In genomic region chr2:203814661-203815540, GRCh38 we compare ENCODE assay signal across 9 cellular contexts. TPM values are rescaled to one million over a fixed set of nuclear protein-coding genes. Genes with fewer than 3 reads are reported as not detected.
DNase-seq lines count a peak whose midpoint lies in the region; ATAC-seq and TF ChIP-seq lines count a peak whose summit lies in the region.
"Had no signal": no experiment of that assay in that cellular context is flagged by ENCODE, and none has a peak within 500 bp of the region (broad histone marks: within the 10 kb centered on the region; RNA-seq: fewer than 3 reads in every experiment).

No MANE protein-coding gene starts in this region.

- H3K9me3 ChIP-seq in gastrocnemius medialis, result no peaks in the 10 kb centered on the region
- H3K9me3 ChIP-seq: neutrophil had no signal

- ATAC-seq in activated CD8-positive, alpha-beta memory T cell treated with anti-CD3 and anti-CD28 coated beads, Interleukin-2, amount 10 ng/mL, durations not matched to agents 7 days and 5 days, result peak; percentile 76
- ATAC-seq in HG02678 (IDR thresholded peaks at IDR 0.05; ENCODE audit: unreplicated experiment) (peak; percentile 83), gastrocnemius medialis (peak; percentile 77 to 79)

- no peaks in the 10 kb centered on the region for H3K36me3 Mint-ChIP-seq in activated CD8-positive, alpha-beta memory T cell treated with anti-CD3 and anti-CD28 coated beads, Interleukin-2, amount 10 ng/mL, durations not matched to agents 7 days and 5 days

- intact Hi-C loops in gastrocnemius medialis (cut with DNase I; ENCODE audit: low total_unique reads), result loop anchor here (1.0 to 5.0 kb wide), 3 partner anchors 73 to 578 kb away; partner anchors contain the start of gene CYP20A1

- H3K27ac Mint-ChIP-seq in activated CD8-positive, alpha-beta memory T cell treated with anti-CD3 and anti-CD28 coated beads, Interleukin-2, amount 10 ng/mL, durations not matched to agents 7 days and 5 days, result no peak overlapping the region

- CTCF ChIA-PET in activated CD8-positive, alpha-beta memory T cell treated with anti-CD3 and anti-CD28 coated beads, Interleukin-2, amount 10 ng/mL, durations not matched to agents 7 days and 5 days (lab: Charles Lee), result interaction anchor here (0.6 to 4.9 kb wide), 46 partner anchors 9 to 1226 kb away, joined by 3 to 35 read pairs (median 4); partner anchors contain the start of genes CTLA4, CYP20A1, FAM117B and RAPH1

- H3K4me1 Mint-ChIP-seq in activated CD8-positive, alpha-beta memory T cell treated with anti-CD3 and anti-CD28 coated beads, Interleukin-2, amount 10 ng/mL, durations not matched to agents 7 days and 5 days, result peaks cover 49% of the 10 kb centered on the region

- peaks cover 13% of the 10 kb centered on the region for H3K27me3 Mint-ChIP-seq in activated CD8-positive, alpha-beta memory T cell treated with anti-CD3 and anti-CD28 coated beads, Interleukin-2, amount 10 ng/mL, durations not matched to agents 7 days and 5 days

- TF ChIP-seq POLR2A in gastrocnemius medialis (IDR thresholded peaks at IDR 0.05), result no peak

- H3K4me1 ChIP-seq in gastrocnemius medialis, result peaks cover 9 to 35% of the 10 kb centered on the region in 2 donors

- no peak overlapping the region for H3K27ac ChIP-seq in gastrocnemius medialis
- H3K27ac ChIP-seq: neutrophil had no signal

- H3K36me3 ChIP-seq in gastrocnemius medialis, result no peaks in the 10 kb centered on the region
- H3K36me3 ChIP-seq: neutrophil had no signal

- H3K4me3 ChIP-seq in astrocyte of the cerebellum (ENCODE audit: low read depth, low read length) (no peak overlapping the region), gastrocnemius medialis (no peak overlapping the region)

- H3K27me3 ChIP-seq in gastrocnemius medialis, result no peaks in the 10 kb centered on the region

- H3K9me3 Mint-ChIP-seq in activated CD8-positive, alpha-beta memory T cell treated with anti-CD3 and anti-CD28 coated beads, Interleukin-2, amount 10 ng/mL, durations not matched to agents 7 days and 5 days (ENCODE audit: low read depth), result no peaks in the 10 kb centered on the region

- peak; percentile 68 for TF ChIP-seq CTCF in astrocyte of the cerebellum (IDR thresholded peaks at IDR 0.05; ENCODE audit: low read depth, low read length, missing control alignments)
- peak; percentile 59 to 85 (median 76) for TF ChIP-seq CTCF in gastrocnemius medialis (IDR thresholded peaks at IDR 0.05 in 4 of 5, conservative IDR thresholded peaks at IDR 0.05 in 1 of 5)

- in situ Hi-C loops in astrocyte of the cerebellum (cut with HindIII; ENCODE audit: low sequenced_read_pairs), result loop anchor here (25.0 kb wide), 1 partner anchor 328 kb away; no protein-coding TSS in a partner anchor
- in situ Hi-C loops in gastrocnemius medialis (cut with MboI; ENCODE audit: low sequenced_read_pairs in 4 of 4), result loop anchor here in 3 of 4 donors (10.0 to 25.0 kb wide), 5 partner anchors 160 to 578 kb away; partner anchors contain the start of gene CYP20A1 (in 2 of the 3)

- H3K4me3 Mint-ChIP-seq in activated CD8-positive, alpha-beta memory T cell treated with anti-CD3 and anti-CD28 coated beads, Interleukin-2, amount 10 ng/mL, durations not matched to agents 7 days and 5 days, result peak overlapping the region; percentile 39

- peak; percentile 65 for DNase-seq in activated CD8-positive, alpha-beta memory T cell treated with anti-CD3 and anti-CD28 coated beads, Interleukin-2, amount 10 ng/mL, durations not matched to agents 7 days and 5 days
- DNase-seq in activated CD8-positive, alpha-beta memory T cell treated with anti-CD3 and anti-CD28 coated beads for 24 hours, result no peak
- DNase-seq in NCI-H1436 (lab: John Stamatoyannopoulos, UW) (peak; percentile 72), SKM-1 treated with dmso at 0.1 percent for 144 hours (lab: John Stamatoyannopoulos, UW; ENCODE audit: unreplicated experiment) (peak; percentile 79), astrocyte of the cerebellum (ENCODE audit: low read depth) (peak; percentile 73), hepatic stellate cell (ENCODE audit: low spot score) (peak; percentile 72), gastrocnemius medialis (peak; percentile 27 to 40)

RNA-seq across cellular contexts. Expression of gene CTLA4, which starts 52.7 kb away (rescaled TPM):
- total RNA-seq in activated CD8-positive, alpha-beta memory T cell treated with anti-CD3 and anti-CD28 coated beads, Interleukin-2, amount 10 ng/mL, durations not matched to agents 7 days and 5 days, result 10 to 100 TPM; 20.8 to 66.6 TPM
- not detected for total RNA-seq in gastrocnemius medialis

Comparison
In these comparisons a context has a peak if more than half of its experiments do, and no peak if none do; other contexts are left out.
1. RNA of gene CTLA4, which starts 52.7 kb away (total RNA-seq): 20.8 to 66.6 TPM in activated CD8-positive, alpha-beta memory T cell treated with anti-CD3 and anti-CD28 coated beads, Interleukin-2, amount 10 ng/mL, durations not matched to agents 7 days and 5 days; not detected in gastrocnemius medialis; every median in the first group is over 10 times any median in the second.
2. Peak in every context shown above with its lines, with median percentiles within 50 percentile points of each other: ATAC-seq.